25 cellular contexts compared by ENCODE assay signal in genomic region chr11:33214187-33214586, GRCh38. TPM values are rescaled to one million over a fixed set of nuclear protein-coding genes. Genes with fewer than 3 reads are reported as not detected.
DNase-seq lines count a peak whose midpoint lies in the region; ATAC-seq and TF ChIP-seq lines count a peak whose summit lies in the region.
"Had no signal": no experiment of that assay in that cellular context is flagged by ENCODE, and none has a peak within 500 bp of the region (broad histone marks: within the 10 kb centered on the region; RNA-seq: fewer than 3 reads in every experiment).

No MANE protein-coding gene starts in this region.

- H3K36me3 Mint-ChIP-seq in CD14-positive monocyte = peaks cover 0 to 2% of the 10 kb centered on the region in 2 donors
- H3K36me3 Mint-ChIP-seq in activated T-cell treated with anti-CD3 and anti-CD28 coated beads, Interleukin-2, amount 50 U/mL, for 24 hours (ENCODE audit: low read depth) = no peaks in the 10 kb centered on the region
- H3K36me3 Mint-ChIP-seq: activated CD8-positive, alpha-beta memory T cell treated with anti-CD3 and anti-CD28 coated beads, Interleukin-2, amount 10 ng/mL, durations not matched to agents 7 days and 5 days; activated naive CD8-positive, alpha-beta T cell had no signal

- TF ChIP-seq CTCF in CD14-positive monocyte (IDR thresholded peaks at IDR 0.05) = no peak
- no peak for TF ChIP-seq CTCF in lower lobe of right lung (IDR thresholded peaks at IDR 0.05)

- intact Hi-C loops in CD14-positive monocyte (cut with micrococcal nuclease) (loop anchor here in 1 of 2 donors (5.0 kb wide), 1 partner anchor 43 kb away; the partner anchor contains the start of gene HIPK3), lower lobe of right lung (cut with DNase I) (no loop called here)

- no peaks in the 10 kb centered on the region for H3K36me3 ChIP-seq in lower lobe of right lung
- H3K36me3 ChIP-seq: sigmoid colon, upper lobe of left lung had no signal

- H3K27ac ChIP-seq in lower lobe of right lung = no peak overlapping the region
- H3K27ac ChIP-seq: sigmoid colon had no signal

- DNase-seq in CD14-positive monocyte (ENCODE audit: low spot score) = no peak
- peak; percentile 40 for DNase-seq in HT1080 (ENCODE audit: low read depth)
- peak; percentile 6 for DNase-seq in astrocyte of the hippocampus (ENCODE audit: low read depth, low spot score)
- no peak for DNase-seq in lower lobe of right lung
- DNase-seq in activated T-cell treated with anti-CD3 and anti-CD28 coated beads, Interleukin-2, amount 50 U/mL, for 24 hours = no peak
- no peak for DNase-seq in GM19238 (ENCODE audit: insufficient read length, low spot score)
- DNase-seq in activated gamma-delta T cell treated with Interleukin-2 at 50 U/mL for 16 hours = no peak
- DNase-seq: activated CD4-positive, alpha-beta T cell treated with anti-CD3 and anti-CD28 coated beads for 48 hours; activated CD8-positive, alpha-beta memory T cell treated with anti-CD3 and anti-CD28 coated beads, Interleukin-2, amount 10 ng/mL, durations not matched to agents 7 days and 5 days; CD4-positive, alpha-beta T cell; effector memory CD8-positive, alpha-beta T cell; GDM1; left cardiac atrium; NCI-H1092; NCI-H187 treated with DMSO at 0.1 percent for 48 hours; NCI-H2227 treated with DMSO at 0.1 percent for 48 hours; NCI-H748 treated with DMSO at 0.1 percent for 48 hours; SHP77 treated with DMSO at 0.1 percent for 48 hours; sigmoid colon; upper lobe of left lung had no signal

- no peak overlapping the region for H3K4me3 ChIP-seq in lower lobe of right lung
- H3K4me3 ChIP-seq: GM12878, sigmoid colon, upper lobe of left lung had no signal

- H3K9me3 Mint-ChIP-seq in CD14-positive monocyte = peaks cover 0 to 3% (median 0%) of the 10 kb centered on the region in 7 donors
- H3K9me3 Mint-ChIP-seq in activated T-cell treated with anti-CD3 and anti-CD28 coated beads, Interleukin-2, amount 50 U/mL, for 24 hours = no peaks in the 10 kb centered on the region
- H3K9me3 Mint-ChIP-seq: effector memory CD8-positive, alpha-beta T cell had no signal

- peak; percentile 35 to 41 for ATAC-seq in lower lobe of right lung
- ATAC-seq: activated CD8-positive, alpha-beta memory T cell treated with anti-CD3 and anti-CD28 coated beads, Interleukin-2, amount 10 ng/mL, durations not matched to agents 7 days and 5 days; effector memory CD8-positive, alpha-beta T cell; esophagus mucosa; GM12878; left cardiac atrium had no signal

- peaks cover 0 to 1% (median 0%) of the 10 kb centered on the region in 3 donors for H3K27me3 Mint-ChIP-seq in CD14-positive monocyte (ENCODE audit: low read depth in 3 of 3)
- H3K27me3 Mint-ChIP-seq in activated T-cell treated with anti-CD3 and anti-CD28 coated beads, Interleukin-2, amount 50 U/mL, for 24 hours = peaks cover 4% of the 10 kb centered on the region
- H3K27me3 Mint-ChIP-seq: progenitor cell of endocrine pancreas had no signal

- H3K9me3 ChIP-seq in lower lobe of right lung = no peaks in the 10 kb centered on the region
- H3K9me3 ChIP-seq: sigmoid colon, upper lobe of left lung had no signal

- no peak overlapping the region for H3K4me3 Mint-ChIP-seq in CD14-positive monocyte
- no peak overlapping the region for H3K4me3 Mint-ChIP-seq in activated T-cell treated with anti-CD3 and anti-CD28 coated beads, Interleukin-2, amount 50 U/mL, for 24 hours
- H3K4me3 Mint-ChIP-seq: activated CD8-positive, alpha-beta memory T cell treated with anti-CD3 and anti-CD28 coated beads, Interleukin-2, amount 10 ng/mL, durations not matched to agents 7 days and 5 days; activated naive CD8-positive, alpha-beta T cell; CD4-positive, alpha-beta T cell; effector memory CD8-positive, alpha-beta T cell; T-helper 1 cell treated with Interleukin-12 subunit alpha and Interleukin-12 subunit beta and Interleukin-4 antibody, amounts not matched to agents 30 μg/mL and 1 μg/mL, for 36 hours had no signal

- no peaks in the 10 kb centered on the region for H3K27me3 ChIP-seq in lower lobe of right lung (ENCODE audit: low read depth)
- H3K27me3 ChIP-seq: sigmoid colon, upper lobe of left lung had no signal

- H3K4me1 Mint-ChIP-seq in CD14-positive monocyte = peaks cover 40% of the 10 kb centered on the region
- H3K4me1 Mint-ChIP-seq in activated T-cell treated with anti-CD3 and anti-CD28 coated beads, Interleukin-2, amount 50 U/mL, for 24 hours (ENCODE audit: low read depth) = peaks cover 2% of the 10 kb centered on the region
- H3K4me1 Mint-ChIP-seq: activated CD8-positive, alpha-beta memory T cell treated with anti-CD3 and anti-CD28 coated beads, Interleukin-2, amount 10 ng/mL, durations not matched to agents 7 days and 5 days had no signal

- H3K27ac Mint-ChIP-seq in CD14-positive monocyte = peak overlapping the region; percentile 37 to 97 (median 92)
- H3K27ac Mint-ChIP-seq in activated T-cell treated with anti-CD3 and anti-CD28 coated beads, Interleukin-2, amount 50 U/mL, for 24 hours = no peak overlapping the region
- H3K27ac Mint-ChIP-seq: activated CD8-positive, alpha-beta memory T cell treated with anti-CD3 and anti-CD28 coated beads, Interleukin-2, amount 10 ng/mL, durations not matched to agents 7 days and 5 days; activated naive CD8-positive, alpha-beta T cell; CD4-positive, alpha-beta T cell; effector memory CD8-positive, alpha-beta T cell; progenitor cell of endocrine pancreas; T-helper 1 cell treated with Interleukin-12 subunit alpha and Interleukin-12 subunit beta and Interleukin-4 antibody, amounts not matched to agents 30 μg/mL and 1 μg/mL, for 36 hours had no signal

- no peaks in the 10 kb centered on the region for H3K4me1 ChIP-seq in lower lobe of right lung
- H3K4me1 ChIP-seq: sigmoid colon had no signal

RNA-seq across cellular contexts. Expression of gene HIPK3, which starts 43.0 kb away (rescaled TPM):
- 10 to 100 TPM; 62.0 to 68.6 TPM for polyA plus RNA-seq in CD14-positive monocyte
- 19.4 and 23.1 TPM in 2 replicates for total RNA-seq in HT1080 (2014; rRNA removed; shearing (Covaris generic))
- polyA plus RNA-seq in HT1080 (2015; cell fraction: cytosol; rRNA removed) = 8.8 and 11.9 TPM in 2 replicates
- polyA plus RNA-seq in HT1080 (2015; cell fraction: nucleus; rRNA removed) = 15.9 and 17.0 TPM in 2 replicates
- total RNA-seq in lower lobe of right lung = 138 TPM

RNA-seq across cellular contexts. Expression of gene CSTF3, which starts 52.9 kb away (rescaled TPM):
- 1 to 10 TPM; 6.9 to 7.1 TPM for polyA plus RNA-seq in CD14-positive monocyte
- 33.7 and 43.1 TPM in 2 replicates for total RNA-seq in HT1080 (2014; rRNA removed; shearing (Covaris generic))
- polyA plus RNA-seq in HT1080 (2015; cell fraction: cytosol; rRNA removed) = 35.6 and 38.6 TPM in 2 replicates
- polyA plus RNA-seq in HT1080 (2015; cell fraction: nucleus; rRNA removed) = 124 and 127 TPM in 2 replicates
- 20.4 TPM for total RNA-seq in lower lobe of right lung

Comparison
In these comparisons a context has a peak if more than half of its experiments do, and no peak if none do; other contexts are left out.
1. DNase-seq: peak in HT1080 (single experiment) and astrocyte of the hippocampus (single experiment); none in CD14-positive monocyte (single experiment), lower lobe of right lung (single experiment), activated T-cell treated with anti-CD3 and anti-CD28 coated beads, Interleukin-2, amount 50 U/mL, for 24 hours (single experiment), GM19238 (single experiment) and activated gamma-delta T cell treated with Interleukin-2 at 50 U/mL for 16 hours (single experiment).